ENCODE assay signal across 9 cellular contexts in the genomic region with DNA sequence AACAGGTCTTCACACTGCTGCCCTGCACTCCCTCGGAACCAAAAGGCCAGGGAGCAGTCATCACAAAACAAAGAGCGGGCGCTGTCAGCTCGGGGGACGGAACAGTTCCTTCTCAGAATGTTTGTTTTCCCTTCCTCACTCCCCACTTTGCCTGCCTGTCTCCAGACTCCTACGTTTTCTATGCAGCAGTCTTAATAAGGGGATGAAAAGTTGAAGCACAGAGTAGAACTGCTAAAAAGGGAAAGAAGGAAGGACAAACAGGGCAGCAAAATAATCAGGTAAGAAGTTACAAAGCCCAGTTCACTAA. TPM values are rescaled to one million over a fixed set of nuclear protein-coding genes. Genes with fewer than 3 reads are reported as not detected.
A peak's percentile ranks its signal among the peaks of the same experiment; 100 is the strongest.
DNase-seq lines count a peak whose midpoint lies in the region; ATAC-seq and TF ChIP-seq lines count a peak whose summit lies in the region.
"Had no signal": no experiment of that assay in that cellular context is flagged by ENCODE, and none has a peak within 500 bp of the region (broad histone marks: within the 10 kb centered on the region; RNA-seq: fewer than 3 reads in every experiment).

No MANE protein-coding gene starts in this region.

- peaks cover 34% of the 10 kb centered on the region for H3K27me3 ChIP-seq in CD4-positive, alpha-beta T cell (ENCODE audit: control insufficient read depth, insufficient read depth, low read length)
- no peaks in the 10 kb centered on the region for H3K27me3 ChIP-seq in fibroblast of lung (ENCODE audit: control insufficient read depth, insufficient read depth, low read length)
- no peaks in the 10 kb centered on the region for H3K27me3 ChIP-seq in ovary

- peaks cover 4% of the 10 kb centered on the region for H3K36me3 Mint-ChIP-seq in CD4-positive, alpha-beta T cell (ENCODE audit: low read depth)

- peaks cover 9% of the 10 kb centered on the region for H3K4me1 ChIP-seq in fibroblast of lung (ENCODE audit: control insufficient read depth, extremely low read depth, insufficient read depth, low read length)
- H3K4me1 ChIP-seq in ovary (ENCODE audit: insufficient read depth): peaks cover 6% of the 10 kb centered on the region

- no peak for DNase-seq in CD4-positive, alpha-beta T cell
- no peak for DNase-seq in SK-N-MC (ENCODE audit: low read depth, low spot score)
- no peak for DNase-seq in fibroblast of lung (ENCODE audit: low read depth in 2 of 2)
- DNase-seq in ovary: no peak
- DNase-seq in NCI-H82 (lab: John Stamatoyannopoulos, UW): no peak
- DNase-seq in DMS 273 (lab: John Stamatoyannopoulos, UW; ENCODE audit: unreplicated experiment): no peak
- DNase-seq in GM19238 (ENCODE audit: insufficient read length, low spot score): no peak
- DNase-seq: kidney glomerular epithelial cell had no signal

- H4K20me1 ChIP-seq in fibroblast of lung (ENCODE audit: control insufficient read depth, extremely low read depth, insufficient read depth, low read length): no peaks in the 10 kb centered on the region

- TF ChIP-seq CTCF in CD4-positive, alpha-beta T cell (IDR thresholded peaks at IDR 0.05): no peak
- TF ChIP-seq CTCF in fibroblast of lung (conservative IDR thresholded peaks at IDR 0.05 in 1 of 2, IDR thresholded peaks at IDR 0.05 in 1 of 2; ENCODE audit: low read depth in 1 of 2, low read length in 2 of 2) (no peak), ovary (IDR thresholded peaks at IDR 0.05) (no peak)

- peak overlapping the region; percentile 99 for H2AFZ ChIP-seq in fibroblast of lung (ENCODE audit: low read length)

- H3K4me1 Mint-ChIP-seq in CD4-positive, alpha-beta T cell (ENCODE audit: low read depth): peaks cover 22% of the 10 kb centered on the region

- peaks cover 38% of the 10 kb centered on the region for H3K27me3 Mint-ChIP-seq in CD4-positive, alpha-beta T cell

- POLR2A ChIA-PET in CD4-positive, alpha-beta T cell (lab: Charles Lee): no interaction called here

- ATAC-seq in CD4-positive, alpha-beta T cell (ENCODE audit: poor library complexity): no peak
- no peak for ATAC-seq in HG03432 (IDR thresholded peaks at IDR 0.05; ENCODE audit: unreplicated experiment)

- no peak for TF ChIP-seq POLR2A in ovary (IDR thresholded peaks at IDR 0.05)

- no peaks in the 10 kb centered on the region for H3K79me2 ChIP-seq in fibroblast of lung (ENCODE audit: control insufficient read depth, insufficient read depth, low read length)

- TF ChIP-seq EP300 in ovary (IDR thresholded peaks at IDR 0.05): no peak

- 0 to 2% (median 0%) methylated on average over 6 of the region's 6 CpGs for WGBS in ovary, 3 donors

- no peaks in the 10 kb centered on the region for H3K9me3 ChIP-seq in CD4-positive, alpha-beta T cell (ENCODE audit: control insufficient read depth, low read length)
- H3K9me3 ChIP-seq in SK-N-MC (ENCODE audit: low read depth, low read length) (no peaks in the 10 kb centered on the region), fibroblast of lung (ENCODE audit: control insufficient read depth, insufficient read depth, low read depth, low read length) (no peaks in the 10 kb centered on the region), ovary (no peaks in the 10 kb centered on the region)

- H3K27ac ChIP-seq in CD4-positive, alpha-beta T cell (ENCODE audit: low read depth, low read length): no peak overlapping the region
- H3K27ac ChIP-seq in SK-N-MC (no peak overlapping the region), fibroblast of lung (ENCODE audit: insufficient read depth, low read length) (peak overlapping the region; percentile 59), ovary (peak overlapping the region; percentile 87)

- intact Hi-C loops in CD4-positive, alpha-beta T cell (cut with DNase I, micrococcal nuclease): no loop called here
- intact Hi-C loops in ovary (cut with DNase I): loop anchor here in 2 of 4 donors (5.0 to 10.0 kb wide), 2 partner anchors 45 to 53 kb away; no protein-coding TSS in a partner anchor

- peak overlapping the region; percentile 93 for H3K4me3 Mint-ChIP-seq in CD4-positive, alpha-beta T cell

- H3K36me3 ChIP-seq in SK-N-MC (ENCODE audit: insufficient read depth, low read length) (no peaks in the 10 kb centered on the region), fibroblast of lung (ENCODE audit: control insufficient read depth, insufficient read depth, low read length) (no peaks in the 10 kb centered on the region), ovary (no peaks in the 10 kb centered on the region)

- CTCF ChIA-PET in CD4-positive, alpha-beta T cell (lab: Charles Lee): no interaction called here

- peak overlapping the region; percentile 47 for H3K9ac ChIP-seq in SK-N-MC (ENCODE audit: insufficient read length)
- H3K9ac ChIP-seq in fibroblast of lung (ENCODE audit: insufficient read depth, low read length): peak overlapping the region; percentile 55

- no peaks in the 10 kb centered on the region for H3K9me3 Mint-ChIP-seq in CD4-positive, alpha-beta T cell

- H3K4me3 ChIP-seq in SK-N-MC: peak overlapping the region; percentile 80
- H3K4me3 ChIP-seq in fibroblast of lung (replicated peaks in 1 of 4; ENCODE audit: control extremely low read depth in 1 of 4, insufficient read depth in 1 of 4, low read depth in 3 of 4, low read length in 4 of 4): peak overlapping the region; percentile 64 to 87 (median 80)
- H3K4me3 ChIP-seq in ovary: peak overlapping the region; percentile 92

- H3K4me2 ChIP-seq in fibroblast of lung (ENCODE audit: extremely low read depth, insufficient read depth, low read length): peak overlapping the region; percentile 98

- peak overlapping the region; percentile 27 for H3K27ac Mint-ChIP-seq in CD4-positive, alpha-beta T cell

RNA-seq across cellular contexts. Expression of gene GPR161, which starts 0.7 kb away (rescaled TPM):
- not detected for total RNA-seq in CD4-positive, alpha-beta T cell
- total RNA-seq in fibroblast of lung (14.9 and 18.7 TPM in 2 replicates), ovary (10 to 100 TPM in 6 of 7 donors, 1 to 10 TPM in 1; 7.4 to 23.4 (median 19.1) TPM)
- polyA plus RNA-seq in fibroblast of lung (10.2 and 12.5 TPM in 2 replicates), ovary (10 to 100 TPM in 1 of 2 donors, 1 to 10 TPM in 1; 8.2 to 13.6 TPM)
- 11.5 and 11.8 TPM in 2 replicates for polyA plus RNA-seq in fibroblast of lung (2012)
- polyA minus RNA-seq in fibroblast of lung (ENCODE audit: low replicate concordance): 150 and 154 TPM in 2 replicates

RNA-seq across cellular contexts. Expression of gene TIPRL, which starts 41.3 kb away (rescaled TPM):
- 10 to 100 TPM; 15.8 to 16.4 TPM for total RNA-seq in CD4-positive, alpha-beta T cell
- total RNA-seq in fibroblast of lung (29.0 and 34.7 TPM in 2 replicates), ovary (10 to 100 TPM; 13.9 to 35.2 (median 25.6) TPM)
- polyA plus RNA-seq in fibroblast of lung (40.9 and 42.9 TPM in 2 replicates), ovary (10 to 100 TPM; 15.0 to 31.6 TPM)
- polyA plus RNA-seq in fibroblast of lung (2012): 27.8 and 32.4 TPM in 2 replicates
- polyA minus RNA-seq in fibroblast of lung (ENCODE audit: low replicate concordance): 2.9 and 5.1 TPM in 2 replicates

Comparison
In these comparisons a context has a peak if more than half of its experiments do, and no peak if none do; other contexts are left out.
1. H3K27ac ChIP-seq: peak in fibroblast of lung (single experiment) and ovary (2 of 2); none in CD4-positive, alpha-beta T cell (single experiment) and SK-N-MC (single experiment).
2. RNA of gene GPR161, which starts 0.7 kb away (total RNA-seq): 7.4 to 23.4 TPM in ovary and 14.9 to 18.7 TPM in fibroblast of lung; not detected in CD4-positive, alpha-beta T cell; every median in the first group is over 4 times any median in the second.
3. Peak in every context shown above with its lines, with median percentiles within 50 percentile points of each other: H3K4me3 ChIP-seq.